19 cellular contexts compared by ENCODE assay signal in the genomic region with DNA sequence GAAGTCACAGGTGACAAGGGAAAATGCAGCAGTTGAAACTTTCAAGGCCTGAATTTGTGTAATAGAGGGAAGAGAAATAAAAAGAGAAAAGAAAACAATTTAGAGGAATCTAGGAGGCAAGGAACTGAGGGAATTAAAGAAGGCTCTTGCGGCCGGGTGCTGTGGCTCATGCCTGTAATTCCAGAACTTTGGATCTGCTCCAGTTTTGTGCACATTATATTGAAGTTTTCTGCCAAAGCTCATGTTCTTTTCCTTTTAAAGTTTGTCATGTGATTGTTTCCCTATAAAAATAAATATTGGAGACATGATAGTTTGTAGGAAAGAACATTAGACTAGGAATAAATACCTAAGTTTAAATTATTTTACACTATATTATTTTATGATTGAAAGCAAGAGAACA.
A peak's percentile ranks its signal among the peaks of the same experiment; 100 is the strongest.
DNase-seq lines count a peak whose midpoint lies in the region; TF ChIP-seq lines count a peak whose summit lies in the region.
"Had no signal": no experiment of that assay in that cellular context is flagged by ENCODE, and none has a peak within 500 bp of the region (broad histone marks: within the 10 kb centered on the region; RNA-seq: fewer than 3 reads in every experiment).

No MANE protein-coding gene starts in this region.

- no peak overlapping the region for H3K14ac ChIP-seq in mesenchymal stem cell (ENCODE audit: low read length in 2 of 2)

- WGBS in adrenal gland, 4 donors: 59 to 88% (median 71%) methylated on average over 2 of the region's 2 CpGs
- WGBS in mesenchymal stem cell: 95% methylated on average over 2 of the region's 2 CpGs

- DNase-seq in astrocyte of the hippocampus (ENCODE audit: low read depth, low spot score): peak; percentile 25
- DNase-seq in fibroblast of mammary gland (ENCODE audit: low read depth): peak; percentile 1
- peak; percentile 7 for DNase-seq in skeletal muscle cell (ENCODE audit: low read depth)
- DNase-seq in hypothalamus (lab: John Stamatoyannopoulos, UW): no peak
- no peak for DNase-seq in adrenal gland
- DNase-seq in mesenchymal stem cell: no peak
- DNase-seq in COLO829 (ENCODE audit: low spot score): no peak
- DNase-seq: CD4-positive, CD25-positive, alpha-beta regulatory T cell; COR-L47; DMS79 treated with DMSO at 0.1 percent for 48 hours; IMR-90; NCI-H1105 treated with DMSO at 0.1 percent for 48 hours; NCI-H2081; NCI-H2171; NCI-H524 treated with DMSO at 0.1 percent for 48 hours; Peyer's patch had no signal

- H2AFZ ChIP-seq in mesenchymal stem cell (ENCODE audit: low read depth, low read length): no peak overlapping the region
- H2AFZ ChIP-seq: GM23338 had no signal

- intact Hi-C loops in adrenal gland (cut with DNase I): no loop called here

- H3K18ac ChIP-seq in mesenchymal stem cell (ENCODE audit: low read depth in 1 of 2, low read length in 2 of 2): no peak overlapping the region

- no peak overlapping the region for H2BK12ac ChIP-seq in mesenchymal stem cell (ENCODE audit: low read length in 2 of 2)

- H3K79me1 ChIP-seq in mesenchymal stem cell (replicated peaks; ENCODE audit: low read length, poor library complexity, severe bottlenecking): no peaks in the 10 kb centered on the region

- no peak overlapping the region for H2BK120ac ChIP-seq in mesenchymal stem cell (ENCODE audit: low read depth, low read length)

- no peak overlapping the region for H3K23ac ChIP-seq in mesenchymal stem cell (ENCODE audit: low read length in 2 of 2)

- no peak overlapping the region for H4K8ac ChIP-seq in mesenchymal stem cell (ENCODE audit: low read length)

- no peak overlapping the region for H2BK5ac ChIP-seq in mesenchymal stem cell (ENCODE audit: low read depth, low read length, poor library complexity, severe bottlenecking)

- no peak overlapping the region for H4K91ac ChIP-seq in mesenchymal stem cell (ENCODE audit: low read length)

- H3K9me3 ChIP-seq in adrenal gland (replicated peaks in 1 of 3) (peaks cover 0 to 5% (median 0%) of the 10 kb centered on the region in 3 donors), mesenchymal stem cell (ENCODE audit: control insufficient read depth, low read length) (no peaks in the 10 kb centered on the region)
- H3K9me3 ChIP-seq: HAP-1, Peyer's patch had no signal

- H2BK15ac ChIP-seq in mesenchymal stem cell (ENCODE audit: low read depth, poor library complexity, severe bottlenecking): no peak overlapping the region

- H3K27ac ChIP-seq in adrenal gland (no peak overlapping the region), mesenchymal stem cell (ENCODE audit: low read length, poor library complexity, severe bottlenecking) (no peak overlapping the region)
- H3K27ac ChIP-seq: KMS-11, Peyer's patch had no signal

- no peak overlapping the region for H3K4me3 ChIP-seq in fibroblast of mammary gland (ENCODE audit: control insufficient read depth, low read depth, low read length)
- H3K4me3 ChIP-seq in skeletal muscle cell (ENCODE audit: low read depth, low read length): no peak overlapping the region
- H3K4me3 ChIP-seq in adrenal gland: no peak overlapping the region
- no peak overlapping the region for H3K4me3 ChIP-seq in mesenchymal stem cell (ENCODE audit: insufficient read depth in 1 of 2, low read depth in 1 of 2, low read length in 2 of 2)
- H3K4me3 ChIP-seq: GM23338, HAP-1, Peyer's patch had no signal

- H3K36me3 ChIP-seq in adrenal gland (replicated peaks in 1 of 2): no peaks in the 10 kb centered on the region
- H3K36me3 ChIP-seq in mesenchymal stem cell (ENCODE audit: control insufficient read depth in 1 of 2, insufficient read depth in 2 of 2, low read depth in 1 of 2, low read length in 2 of 2): no peaks in the 10 kb centered on the region
- H3K36me3 ChIP-seq: HAP-1, Peyer's patch had no signal

- H3K4me2 ChIP-seq in mesenchymal stem cell (ENCODE audit: low read length, poor library complexity, severe bottlenecking): no peak overlapping the region
- H3K4me2 ChIP-seq: GM23338, KMS-11 had no signal

- no peak overlapping the region for H3K4ac ChIP-seq in mesenchymal stem cell (ENCODE audit: low read depth in 1 of 2, low read length in 2 of 2)

- H2AK5ac ChIP-seq in mesenchymal stem cell (ENCODE audit: low read length, severe bottlenecking): no peak overlapping the region

- H3K9ac ChIP-seq in mesenchymal stem cell (ENCODE audit: low read length): no peak overlapping the region
- H3K9ac ChIP-seq: KMS-11 had no signal

- H3K27me3 ChIP-seq in adrenal gland (no peaks in the 10 kb centered on the region), mesenchymal stem cell (ENCODE audit: control insufficient read depth in 1 of 2, insufficient read depth in 1 of 2, low read length in 2 of 2) (no peaks in the 10 kb centered on the region)
- H3K27me3 ChIP-seq: Peyer's patch had no signal

- no peak for TF ChIP-seq CTCF in fibroblast of mammary gland (conservative IDR thresholded peaks at IDR 0.05; ENCODE audit: control insufficient read depth, insufficient read depth, low read depth, low read length)
- TF ChIP-seq CTCF in adrenal gland (IDR thresholded peaks at IDR 0.05): no peak

- no peak for TF ChIP-seq POLR2A in adrenal gland (IDR thresholded peaks at IDR 0.05)

- H3K4me1 ChIP-seq in adrenal gland (replicated peaks in 1 of 2) (no peaks in the 10 kb centered on the region), mesenchymal stem cell (ENCODE audit: control insufficient read depth, insufficient read depth, low read depth, low read length) (no peaks in the 10 kb centered on the region)
- H3K4me1 ChIP-seq: HAP-1, Peyer's patch had no signal

Comparison
In these comparisons a context has a peak if more than half of its experiments do, and no peak if none do; other contexts are left out.
1. DNase-seq: peak in astrocyte of the hippocampus (single experiment), fibroblast of mammary gland (single experiment) and skeletal muscle cell (single experiment); none in hypothalamus (0 of 51), adrenal gland (0 of 7), mesenchymal stem cell (single experiment) and COLO829 (single experiment).